ENCODE assay signal across 8 cellular contexts in the genomic region with DNA sequence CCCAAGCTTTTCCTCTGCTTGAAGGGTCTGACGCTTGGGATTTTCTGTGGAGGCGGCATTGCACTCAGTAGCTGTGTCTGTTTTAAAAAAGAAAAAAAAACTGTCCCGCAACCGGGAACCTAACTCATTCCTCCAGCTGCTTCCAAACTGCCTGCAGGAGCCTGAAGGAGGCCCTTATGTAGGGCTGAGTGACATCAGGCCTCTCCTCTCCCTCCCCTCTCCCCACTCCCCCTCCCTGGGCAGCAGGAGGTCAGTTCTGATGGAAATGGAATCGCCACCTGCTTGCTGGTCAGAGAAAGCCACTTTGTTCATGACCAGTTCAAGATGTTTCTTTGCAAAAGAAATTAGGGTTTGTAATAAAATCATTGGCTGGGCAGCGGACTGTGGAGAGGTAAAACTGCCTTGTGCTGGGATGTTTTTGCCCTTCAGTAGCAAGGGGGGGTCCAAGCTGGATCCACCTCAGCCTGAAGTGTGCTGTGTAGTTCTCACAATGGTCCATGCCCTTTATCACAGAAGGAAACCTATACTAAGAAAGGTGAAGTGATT. TPM values are rescaled to one million over a fixed set of nuclear protein-coding genes. Genes with fewer than 3 reads are reported as not detected.
DNase-seq lines count a peak whose midpoint lies in the region.
"Had no signal": no experiment of that assay in that cellular context is flagged by ENCODE, and none has a peak within 500 bp of the region (broad histone marks: within the 10 kb centered on the region; RNA-seq: fewer than 3 reads in every experiment).

Gene MAP1LC3C (minus strand): TSS at position 149 of the 546 bp plus-strand sequence. CDS start 90 bp downstream, at position 59.

- H3K9ac ChIP-seq in iPS-18a (ENCODE audit: low read length) (no peak within 1 kb of the TSS), skeletal muscle satellite cell (ENCODE audit: low read depth, low read length) (peak within 1 kb of the TSS; percentile 40)

- no peaks in the 10 kb centered on the region for H3K36me3 Mint-ChIP-seq in activated T-helper 1 cell treated with anti-CD3 and anti-CD28 coated beads, Interleukin-12 subunit alpha, Interleukin-12 subunit beta, Interleukin-2, Interleukin-4 antibody, amounts not matched to agents 30 ng/mL and 10 ng/mL and 1 ng/mL, durations not matched to agents 14 hours and 24 hours and 36 hours (ENCODE audit: low read depth)

- H3K4me3 ChIP-seq in HAP-1 = peak within 1 kb of the TSS; percentile 6; the same call in 1 of the 2 replicates
- peak within 1 kb of the TSS; percentile 61 for H3K4me3 ChIP-seq in iPS-18a (ENCODE audit: low read length)
- H3K4me3 ChIP-seq in skeletal muscle satellite cell (ENCODE audit: low read length) = peak within 1 kb of the TSS; percentile 48

- H3K9me3 Mint-ChIP-seq in activated T-helper 1 cell treated with anti-CD3 and anti-CD28 coated beads, Interleukin-12 subunit alpha, Interleukin-12 subunit beta, Interleukin-2, Interleukin-4 antibody, amounts not matched to agents 30 ng/mL and 10 ng/mL and 1 ng/mL, durations not matched to agents 14 hours and 24 hours and 36 hours = no peaks in the 10 kb centered on the region

- H3K27ac ChIP-seq in iPS-18a (ENCODE audit: low read length) = no peak within 1 kb of the TSS

- in situ Hi-C loops in HAP-1 (cut with MboI; ENCODE audit: low sequenced_read_pairs) = loop anchor here (25.0 kb wide), 1 partner anchor 462 kb away; the partner anchor contains the start of gene KMO

- H3K4me1 Mint-ChIP-seq in activated T-helper 1 cell treated with anti-CD3 and anti-CD28 coated beads, Interleukin-12 subunit alpha, Interleukin-12 subunit beta, Interleukin-2, Interleukin-4 antibody, amounts not matched to agents 30 ng/mL and 10 ng/mL and 1 ng/mL, durations not matched to agents 14 hours and 24 hours and 36 hours (ENCODE audit: low read depth) = peaks cover 4% of the 10 kb centered on the region

- peaks cover 4% of the 10 kb centered on the region for H3K4me1 ChIP-seq in HAP-1
- H3K4me1 ChIP-seq in iPS-18a (ENCODE audit: control insufficient read depth, low read depth, low read length) = peaks cover 4% of the 10 kb centered on the region
- H3K4me1 ChIP-seq in skeletal muscle satellite cell (ENCODE audit: control insufficient read depth, insufficient read depth, low read length) = peaks cover 5% of the 10 kb centered on the region

- H3K4me3 Mint-ChIP-seq in activated T-helper 1 cell treated with anti-CD3 and anti-CD28 coated beads, Interleukin-12 subunit alpha, Interleukin-12 subunit beta, Interleukin-2, Interleukin-4 antibody, amounts not matched to agents 30 ng/mL and 10 ng/mL and 1 ng/mL, durations not matched to agents 14 hours and 24 hours and 36 hours = peak within 1 kb of the TSS; percentile 48

- H3K9me3 ChIP-seq in HAP-1 (no peaks in the 10 kb centered on the region), iPS-18a (ENCODE audit: control insufficient read depth, low read depth, low read length) (no peaks in the 10 kb centered on the region), skeletal muscle satellite cell (replicated peaks; ENCODE audit: low read length) (no peaks in the 10 kb centered on the region)

- DNase-seq in HAP-1 (ENCODE audit: low spot score in 2 of 2) = no peak
- no peak for DNase-seq in activated T-helper 1 cell treated with anti-CD3 and anti-CD28 coated beads, Interleukin-12 subunit alpha, Interleukin-12 subunit beta, Interleukin-2, Interleukin-4 antibody, amounts not matched to agents 30 ng/mL and 10 ng/mL and 1 ng/mL, durations not matched to agents 14 hours and 24 hours and 36 hours (ENCODE audit: low spot score)
- DNase-seq in head of caudate nucleus = no peak
- no peak for DNase-seq in COLO829 (ENCODE audit: low spot score)
- DNase-seq in NCI-H446 (lab: John Stamatoyannopoulos, UW) = no peak

- H3K36me3 ChIP-seq in HAP-1 (replicated peaks) (no peaks in the 10 kb centered on the region), iPS-18a (ENCODE audit: control insufficient read depth, low read depth, low read length) (no peaks in the 10 kb centered on the region), skeletal muscle satellite cell (ENCODE audit: insufficient read depth, low read length) (no peaks in the 10 kb centered on the region)

- no peak within 1 kb of the TSS for H3K27ac Mint-ChIP-seq in activated T-helper 1 cell treated with anti-CD3 and anti-CD28 coated beads, Interleukin-12 subunit alpha, Interleukin-12 subunit beta, Interleukin-2, Interleukin-4 antibody, amounts not matched to agents 30 ng/mL and 10 ng/mL and 1 ng/mL, durations not matched to agents 14 hours and 24 hours and 36 hours

- peak within 1 kb of the TSS; percentile 68 for H3K4me2 ChIP-seq in skeletal muscle satellite cell (ENCODE audit: low read length)

- intact Hi-C loops in activated T-helper 1 cell treated with anti-CD3 and anti-CD28 coated beads, Interleukin-12 subunit alpha, Interleukin-12 subunit beta, Interleukin-2, Interleukin-4 antibody, amounts not matched to agents 30 ng/mL and 10 ng/mL and 1 ng/mL, durations not matched to agents 14 hours and 24 hours and 36 hours (cut with micrococcal nuclease) = loop anchor here (1.0 kb wide), 4 partner anchors 103 to 468 kb away; no protein-coding TSS in a partner anchor
- intact Hi-C loops in head of caudate nucleus (cut with DNase I) = loop anchor here (10.0 kb wide), 1 partner anchor 104 kb away; no protein-coding TSS in a partner anchor

- peaks cover 1% of the 10 kb centered on the region for H3K27me3 Mint-ChIP-seq in activated T-helper 1 cell treated with anti-CD3 and anti-CD28 coated beads, Interleukin-12 subunit alpha, Interleukin-12 subunit beta, Interleukin-2, Interleukin-4 antibody, amounts not matched to agents 30 ng/mL and 10 ng/mL and 1 ng/mL, durations not matched to agents 14 hours and 24 hours and 36 hours (ENCODE audit: insufficient read depth)

- H3K27me3 ChIP-seq in HAP-1 (ENCODE audit: low read depth) = no peaks in the 10 kb centered on the region
- peaks cover 7% of the 10 kb centered on the region for H3K27me3 ChIP-seq in iPS-18a (ENCODE audit: control insufficient read depth, insufficient read depth, low read length)
- no peaks in the 10 kb centered on the region for H3K27me3 ChIP-seq in skeletal muscle satellite cell (ENCODE audit: control insufficient read depth, insufficient read depth, low read length)

RNA-seq across cellular contexts. Expression of gene MAP1LC3C, which starts in this region (rescaled TPM):
- total RNA-seq in activated T-helper 1 cell treated with anti-CD3 and anti-CD28 coated beads, Interleukin-12 subunit alpha, Interleukin-12 subunit beta, Interleukin-2, Interleukin-4 antibody, amounts not matched to agents 30 ng/mL and 10 ng/mL and 1 ng/mL, durations not matched to agents 14 hours and 24 hours and 36 hours = not detected in 2 replicates
- total RNA-seq in skeletal muscle satellite cell (2012; rRNA removed) = 0.51 and 0.87 TPM in 2 replicates
- total RNA-seq: HT1080 had no signal

Comparison
In these comparisons a context has a peak if more than half of its experiments do, and no peak if none do; other contexts are left out.
1. H3K4me3 ChIP-seq: peak in every context shown above with its lines; median percentile 61 in iPS-18a; 48 in skeletal muscle satellite cell; 6 in HAP-1.